In the genomic region with DNA sequence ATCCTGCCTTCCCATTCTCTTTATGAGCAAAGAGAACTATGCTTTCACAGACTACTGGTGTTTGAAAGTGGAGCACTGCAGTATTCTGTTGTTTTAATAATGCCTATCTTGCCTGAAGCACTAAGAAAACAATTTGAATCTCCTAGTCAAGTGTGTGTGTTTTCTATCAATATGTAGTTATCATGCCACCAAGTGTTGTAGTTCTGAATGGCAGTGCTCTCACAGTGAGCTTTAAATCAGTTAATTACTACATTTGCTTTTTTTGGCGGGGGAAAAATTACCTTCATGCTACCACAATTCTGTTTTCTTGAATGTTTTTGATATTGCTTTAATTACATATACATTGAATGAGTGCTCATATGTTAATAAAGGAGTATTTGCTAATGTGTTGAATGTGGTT, we compare ENCODE assay signal across 19 cellular contexts.
A peak's percentile ranks its signal among the peaks of the same experiment; 100 is the strongest.
DNase-seq lines count a peak whose midpoint lies in the region; ATAC-seq, FAIRE-seq and TF ChIP-seq lines count a peak whose summit lies in the region.
"Had no signal": no experiment of that assay in that cellular context is flagged by ENCODE, and none has a peak within 500 bp of the region (broad histone marks: within the 10 kb centered on the region; RNA-seq: fewer than 3 reads in every experiment).

No MANE protein-coding gene starts in this region.

- no peak overlapping the region for H3K9ac ChIP-seq in neural cell (ENCODE audit: low read length)

- no peak overlapping the region for H2AFZ ChIP-seq in neural cell (ENCODE audit: low read depth, low read length)

- peak; percentile 75 for TF ChIP-seq RAD21 in neural cell (conservative IDR thresholded peaks at IDR 0.05)

- no peaks in the 10 kb centered on the region for H3K79me2 ChIP-seq in neural cell (replicated peaks; ENCODE audit: insufficient read depth, low read length)

- H3K4me2 ChIP-seq in neural cell (ENCODE audit: low read length), result no peak overlapping the region

- H4K20me1 ChIP-seq in neural cell (ENCODE audit: insufficient read depth), result no peaks in the 10 kb centered on the region

- intact Hi-C loops in CD4-positive, alpha-beta memory T cell (cut with micrococcal nuclease), result no loop called here
- intact Hi-C loops in pancreas (cut with DNase I), result no loop called here

- H3K27ac Mint-ChIP-seq in brain, result no peak overlapping the region
- no peak overlapping the region for H3K27ac Mint-ChIP-seq in CD4-positive, alpha-beta memory T cell
- H3K27ac Mint-ChIP-seq: natural killer cell; stimulated activated memory B cell treated with anti-CD40 and anti-IgM and Interleukin-4, amounts not matched to agents 10 μg/mL and 1 μg/mL and 100 μg/mL, for 72 hours had no signal

- TF ChIP-seq EP300 in neural cell (conservative IDR thresholded peaks at IDR 0.05; ENCODE audit: poor library complexity, severe bottlenecking), result no peak

- no peaks in the 10 kb centered on the region for H3K27me3 Mint-ChIP-seq in brain
- no peaks in the 10 kb centered on the region for H3K27me3 Mint-ChIP-seq in CD4-positive, alpha-beta memory T cell
- H3K27me3 Mint-ChIP-seq: stimulated activated memory B cell treated with anti-CD40 and anti-IgM and Interleukin-4, amounts not matched to agents 10 μg/mL and 1 μg/mL and 100 μg/mL, for 72 hours had no signal

- H3K27me3 ChIP-seq in neural cell (ENCODE audit: insufficient read depth, low read depth, low read length) (no peaks in the 10 kb centered on the region), pancreas (peaks cover 0 to 14% (median 1%) of the 10 kb centered on the region in 4 donors)
- H3K27me3 ChIP-seq in CD4-positive, alpha-beta memory T cell (ENCODE audit: insufficient read depth, low read length), result no peaks in the 10 kb centered on the region
- H3K27me3 ChIP-seq: esophagus muscularis mucosa, sigmoid colon, upper lobe of right lung had no signal

- no peak for ATAC-seq in HG02798 (IDR thresholded peaks at IDR 0.05; ENCODE audit: poor library complexity, unreplicated experiment)
- ATAC-seq in pancreas, result no peak
- ATAC-seq: left lobe of liver; natural killer cell; stimulated activated memory B cell treated with anti-CD40 and anti-IgM and Interleukin-4, amounts not matched to agents 10 μg/mL and 1 μg/mL and 100 μg/mL, for 72 hours; upper lobe of right lung had no signal

- no peaks in the 10 kb centered on the region for H3K4me1 ChIP-seq in CD4-positive, alpha-beta memory T cell (ENCODE audit: insufficient read depth, low read length)
- H3K4me1 ChIP-seq in pancreas, result no peaks in the 10 kb centered on the region
- H3K4me1 ChIP-seq: esophagus muscularis mucosa, sigmoid colon, upper lobe of right lung had no signal

- H3K27ac ChIP-seq in neural cell (ENCODE audit: low read length) (no peak overlapping the region), pancreas (no peak overlapping the region)
- H3K27ac ChIP-seq in CD4-positive, alpha-beta memory T cell (ENCODE audit: low read depth, low read length), result no peak overlapping the region
- H3K27ac ChIP-seq: esophagus muscularis mucosa, sigmoid colon, upper lobe of right lung had no signal

- H3K9me3 ChIP-seq in neural cell (ENCODE audit: low read length) (no peaks in the 10 kb centered on the region), pancreas (no peaks in the 10 kb centered on the region)
- H3K9me3 ChIP-seq in CD4-positive, alpha-beta memory T cell (ENCODE audit: control insufficient read depth in 1 of 2, low read length in 2 of 2), result no peaks in the 10 kb centered on the region
- H3K9me3 ChIP-seq: esophagus muscularis mucosa, sigmoid colon, upper lobe of right lung had no signal

- H3K9me3 Mint-ChIP-seq in brain, result no peaks in the 10 kb centered on the region
- peaks cover 0 to 3% (median 0%) of the 10 kb centered on the region in 8 donors for H3K9me3 Mint-ChIP-seq in CD4-positive, alpha-beta memory T cell

- H3K36me3 ChIP-seq in neural cell (ENCODE audit: insufficient read depth, low read length), result no peaks in the 10 kb centered on the region
- H3K36me3 ChIP-seq in CD4-positive, alpha-beta memory T cell (ENCODE audit: insufficient read depth, low read length), result no peaks in the 10 kb centered on the region
- H3K36me3 ChIP-seq in pancreas, result no peaks in the 10 kb centered on the region
- H3K36me3 ChIP-seq: esophagus muscularis mucosa, sigmoid colon, upper lobe of right lung had no signal

- CTCF ChIA-PET in CD4-positive, alpha-beta memory T cell (lab: Charles Lee; ENCODE audit: partially characterized antibody), result no interaction called here

- DNase-seq in DMS53 treated with DMSO at 0.1 percent for 48 hours (lab: John Stamatoyannopoulos, UW; ENCODE audit: unreplicated experiment) (peak; percentile 38), NCI-H2081 treated with DMSO at 0.1 percent for 48 hours (lab: John Stamatoyannopoulos, UW) (peak; percentile 10), foreskin fibroblast (no peak), pancreas (no peak)
- no peak for DNase-seq in CD4-positive, alpha-beta memory T cell
- DNase-seq: activated CD4-positive, alpha-beta T cell treated with anti-CD3 and anti-CD28 coated beads for 48 hours; hippocampal formation; natural killer cell; NCI-H1048; NCI-H446 treated with DMSO at 0.1 percent for 48 hours; sigmoid colon; upper lobe of right lung had no signal

- H3K9me2 ChIP-seq in neural cell (ENCODE audit: insufficient read depth, low read length), result no peaks in the 10 kb centered on the region

- H3K4me3 ChIP-seq in neural cell (ENCODE audit: low read length) (no peak overlapping the region), foreskin fibroblast (ENCODE audit: low read depth in 1 of 2, low read length in 2 of 2) (no peak overlapping the region), pancreas (no peak overlapping the region)
- H3K4me3 ChIP-seq in CD4-positive, alpha-beta memory T cell (ENCODE audit: low read length in 2 of 2), result no peak overlapping the region
- H3K4me3 ChIP-seq: esophagus muscularis mucosa, sigmoid colon, upper lobe of right lung had no signal

- H3K4me1 Mint-ChIP-seq in brain, result no peaks in the 10 kb centered on the region
- H3K4me1 Mint-ChIP-seq in CD4-positive, alpha-beta memory T cell, result no peaks in the 10 kb centered on the region
- H3K4me1 Mint-ChIP-seq: natural killer cell; stimulated activated memory B cell treated with anti-CD40 and anti-IgM and Interleukin-4, amounts not matched to agents 10 μg/mL and 1 μg/mL and 100 μg/mL, for 72 hours had no signal

- no peak for FAIRE-seq in pancreas (lab: Jason Lieb, UNC)
- FAIRE-seq: G401.6 had no signal

- TF ChIP-seq CTCF in brain (conservative IDR thresholded peaks at IDR 0.05) (peak; percentile 53 to 68), neural cell (IDR thresholded peaks at IDR 0.05; ENCODE audit: poor library complexity, severe bottlenecking) (peak; percentile 66), foreskin fibroblast (IDR thresholded peaks at IDR 0.05; ENCODE audit: low read depth, low read length) (no peak), pancreas (IDR thresholded peaks at IDR 0.05) (no peak)

- no peaks in the 10 kb centered on the region for H3K36me3 Mint-ChIP-seq in brain
- no peaks in the 10 kb centered on the region for H3K36me3 Mint-ChIP-seq in CD4-positive, alpha-beta memory T cell
- H3K36me3 Mint-ChIP-seq: natural killer cell; stimulated activated memory B cell treated with anti-CD40 and anti-IgM and Interleukin-4, amounts not matched to agents 10 μg/mL and 1 μg/mL and 100 μg/mL, for 72 hours had no signal

- no peak overlapping the region for H3K4me3 Mint-ChIP-seq in brain
- no peak overlapping the region for H3K4me3 Mint-ChIP-seq in CD4-positive, alpha-beta memory T cell
- H3K4me3 Mint-ChIP-seq: natural killer cell; stimulated activated memory B cell treated with anti-CD40 and anti-IgM and Interleukin-4, amounts not matched to agents 10 μg/mL and 1 μg/mL and 100 μg/mL, for 72 hours had no signal

- POLR2A ChIA-PET in CD4-positive, alpha-beta memory T cell (lab: Charles Lee; ENCODE audit: partially characterized antibody), result no interaction called here

- WGBS in pancreas, 2 donors, result 4 to 11% methylated on average over 1 of the region's 1 CpG

- no peaks in the 10 kb centered on the region for H3F3A ChIP-seq in neural cell (ENCODE audit: insufficient read depth, low read length, poor library complexity, severe bottlenecking)

TF ChIP-seq in neural cell, 6 proteins besides CTCF, POLR2A, EP300 and RAD21:
- TF ChIP-seq POLR2AphosphoS5 (IDR thresholded peaks at IDR 0.05), result no peak
- TF ChIP-seq EZH2 (IDR thresholded peaks at IDR 0.05; ENCODE audit: borderline replicate concordance, insufficient read depth, low read length, poor library complexity, severe bottlenecking), result no peak
- TF ChIP-seq SMC3 (conservative IDR thresholded peaks at IDR 0.05; ENCODE audit: poor library complexity), result peak; percentile 77

Comparison
In these comparisons a context has a peak if more than half of its experiments do, and no peak if none do; other contexts are left out.
1. DNase-seq: peak in DMS53 treated with DMSO at 0.1 percent for 48 hours (single experiment) and NCI-H2081 treated with DMSO at 0.1 percent for 48 hours (single experiment); none in foreskin fibroblast (0 of 2), CD4-positive, alpha-beta memory T cell (0 of 5) and pancreas (0 of 6).
2. CTCF ChIP-seq: peak in brain (2 of 2) and neural cell (single experiment); none in foreskin fibroblast (single experiment) and pancreas (0 of 4).